In the genomic region with DNA sequence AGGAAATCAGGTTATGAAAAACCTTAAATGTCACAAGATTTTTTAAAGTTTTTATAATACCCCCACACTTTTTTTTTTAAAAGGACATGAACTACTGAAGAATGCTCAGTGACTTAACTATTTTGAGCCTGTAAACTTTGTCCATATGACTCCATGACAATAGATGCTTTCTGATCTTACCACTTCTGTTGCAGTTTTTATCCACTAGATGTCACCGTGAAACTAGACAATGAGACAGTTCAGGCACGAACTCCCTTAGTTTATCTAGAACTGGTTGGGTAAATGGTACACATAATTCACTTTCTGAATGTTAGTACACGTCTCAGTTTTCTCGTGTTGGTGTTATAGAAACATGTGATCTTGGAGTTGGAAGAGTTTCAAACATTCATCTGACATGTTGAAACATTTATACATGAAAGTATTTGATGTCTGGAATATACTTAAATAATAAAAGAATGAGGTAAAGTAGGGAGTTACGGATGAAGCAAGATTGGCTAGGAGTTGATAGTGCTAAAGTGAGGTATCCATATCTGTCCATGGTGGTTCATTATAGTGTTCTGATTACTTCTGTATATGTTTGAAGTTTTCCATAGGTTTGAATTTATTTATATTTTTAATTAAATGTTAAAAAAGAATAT, we compare ENCODE assay signal across 8 cellular contexts. TPM values are rescaled to one million over a fixed set of nuclear protein-coding genes. Genes with fewer than 3 reads are reported as not detected.
DNase-seq lines count a peak whose midpoint lies in the region; TF ChIP-seq lines count a peak whose summit lies in the region.

No MANE protein-coding gene starts in this region.

- intact Hi-C loops in posterior cingulate gyrus (cut with DNase I) = loop anchor here (1.0 to 5.0 kb wide), 2 partner anchors 179 to 385 kb away; no protein-coding TSS in a partner anchor

- H3K36me3 ChIP-seq in HAP-1 (replicated peaks) (peaks cover 5% of the 10 kb centered on the region; the same call in 1 of the 2 replicates), MM.1S (replicated peaks; ENCODE audit: insufficient read depth, low read length) (no peaks in the 10 kb centered on the region)

- no peaks in the 10 kb centered on the region for H3K79me2 ChIP-seq in MM.1S (ENCODE audit: low read length)

- H3K9me2 ChIP-seq in MM.1S (replicated peaks; ENCODE audit: insufficient read depth, low read length) = no peaks in the 10 kb centered on the region

- no peaks in the 10 kb centered on the region for H3K4me1 ChIP-seq in HAP-1
- no peaks in the 10 kb centered on the region for H3K4me1 ChIP-seq in MM.1S (ENCODE audit: low read length)

- in situ Hi-C loops in HAP-1 (cut with MboI; ENCODE audit: low sequenced_read_pairs) = loop anchor here (25.0 kb wide), 1 partner anchor 925 kb away; a partner anchor contains a TSS

- H2AFZ ChIP-seq in MM.1S (ENCODE audit: low read length) = no peak overlapping the region

- TF ChIP-seq CTCF in MM.1S (IDR thresholded peaks at IDR 0.05; ENCODE audit: low read length) = peak; percentile 80
- peak; percentile 76 for TF ChIP-seq CTCF in epithelial cell of esophagus (IDR thresholded peaks at IDR 0.05; ENCODE audit: insufficient read depth, low read depth, low read length, missing control alignments)

- no peaks in the 10 kb centered on the region for H3K27me3 ChIP-seq in HAP-1 (ENCODE audit: low read depth)
- no peaks in the 10 kb centered on the region for H3K27me3 ChIP-seq in MM.1S (replicated peaks; ENCODE audit: insufficient read depth, low read length)

- no peak overlapping the region for H3K27ac ChIP-seq in MM.1S (ENCODE audit: low read length)

- H3K4me3 ChIP-seq in HAP-1 (no peak overlapping the region), MM.1S (ENCODE audit: low read length) (no peak overlapping the region), epithelial cell of esophagus (ENCODE audit: low read length) (no peak overlapping the region)

- no peak overlapping the region for H3K4me2 ChIP-seq in MM.1S (ENCODE audit: low read depth, low read length)

- H4K20me1 ChIP-seq in MM.1S (ENCODE audit: insufficient read depth, low read length) = no peaks in the 10 kb centered on the region

- no peak overlapping the region for H3K9ac ChIP-seq in MM.1S (ENCODE audit: low read length)

- H3F3A ChIP-seq in MM.1S (ENCODE audit: insufficient read depth, low read length) = no peaks in the 10 kb centered on the region

- DNase-seq in A172 (ENCODE audit: low spot score) (peak; percentile 52), GM04503 (ENCODE audit: low read depth) (peak; percentile 50), HAP-1 (ENCODE audit: low spot score in 2 of 2) (peak; percentile 19 to 87), MM.1S (peak; percentile 77), SIG-M5 (lab: John Stamatoyannopoulos, UW) (peak; percentile 21), epithelial cell of esophagus (ENCODE audit: low read depth) (peak; percentile 83), myocyte (ENCODE audit: low read depth) (peak; percentile 83), posterior cingulate gyrus (no peak)

- H3K9me3 ChIP-seq in HAP-1 = no peaks in the 10 kb centered on the region
- no peaks in the 10 kb centered on the region for H3K9me3 ChIP-seq in MM.1S (replicated peaks; ENCODE audit: insufficient read depth, low read length)

RNA-seq across cellular contexts. Expression of a gene that starts 8.1 kb away (rescaled TPM):
- 3.7 and 4.1 TPM in 2 replicates for total RNA-seq in A172 (2014; rRNA removed; shearing (Covaris generic))
- 1.7 and 1.8 TPM in 2 replicates for total RNA-seq in myocyte
- polyA plus RNA-seq in myocyte (2012) = 0.40 TPM

RNA-seq across cellular contexts. Expression of a gene that starts 26.2 kb away (rescaled TPM):
- not detected in 2 replicates for total RNA-seq in A172 (2014; rRNA removed; shearing (Covaris generic))
- total RNA-seq in myocyte = not detected in 2 replicates
- not detected for polyA plus RNA-seq in myocyte (2012)

RNA-seq across cellular contexts. Expression of a gene that starts 43.0 kb away (rescaled TPM):
- total RNA-seq in A172 (2014; rRNA removed; shearing (Covaris generic)) = not detected in 2 replicates
- total RNA-seq in myocyte = not detected in 2 replicates
- not detected for polyA plus RNA-seq in myocyte (2012)

Comparison
In these comparisons a context has a peak if more than half of its experiments do, and no peak if none do; other contexts are left out.
1. DNase-seq: peak in A172 (single experiment), GM04503 (single experiment), HAP-1 (2 of 2), MM.1S (single experiment), SIG-M5 (single experiment), epithelial cell of esophagus (single experiment) and myocyte (single experiment); none in posterior cingulate gyrus (0 of 10).